In the genomic region with DNA sequence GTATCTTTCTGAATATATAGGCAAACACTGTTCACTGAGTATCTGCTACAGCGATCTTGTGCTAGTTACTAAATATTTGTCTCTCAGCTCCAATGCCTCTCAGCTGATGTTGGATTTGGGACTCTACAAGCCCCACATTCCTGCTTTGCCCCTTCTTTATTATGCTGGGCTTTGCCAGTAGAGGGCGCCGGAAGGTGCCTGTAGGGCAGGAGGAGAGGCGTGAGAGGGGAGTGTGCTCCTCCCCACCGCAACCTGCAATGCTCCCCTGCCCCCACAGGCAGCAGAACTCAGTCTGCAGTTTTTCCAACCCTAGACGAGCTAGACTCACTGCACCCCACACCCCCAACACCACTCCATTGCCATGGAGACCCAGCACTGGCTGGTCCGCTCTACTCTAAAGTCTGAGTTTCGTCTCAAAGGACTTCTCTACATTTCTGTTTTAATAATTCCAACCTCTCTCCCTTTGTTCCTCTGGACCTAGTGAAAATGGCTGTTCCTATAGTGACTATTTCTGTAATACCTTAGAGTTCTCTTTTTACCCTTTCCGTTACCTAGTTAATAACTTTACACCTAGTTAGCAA, we compare ENCODE assay signal across 8 cellular contexts.
DNase-seq lines count a peak whose midpoint lies in the region; ATAC-seq, FAIRE-seq and TF ChIP-seq lines count a peak whose summit lies in the region.

No MANE protein-coding gene starts in this region.

- DNase-seq in ACHN (peak; percentile 44), pancreas (peak in 1 of 6 donors; percentile 27)
- peak; percentile 73 for DNase-seq in activated CD4-positive, alpha-beta T cell treated with anti-CD3 and anti-CD28 coated beads, Interleukin-2, amount 10 ng/mL, durations not matched to agents 24 days and 14 days
- no peak for DNase-seq in CD4-positive, alpha-beta memory T cell

- H3K4me3 ChIP-seq in pancreas: no peak overlapping the region
- no peak overlapping the region for H3K4me3 ChIP-seq in CD4-positive, alpha-beta memory T cell (ENCODE audit: low read length in 2 of 2)

- no peaks in the 10 kb centered on the region for H3K36me3 Mint-ChIP-seq in activated CD4-positive, alpha-beta T cell treated with anti-CD3 and anti-CD28 coated beads, Interleukin-2, amount 10 ng/mL, durations not matched to agents 24 days and 14 days (ENCODE audit: low read depth)
- H3K36me3 Mint-ChIP-seq in CD4-positive, alpha-beta memory T cell: no peaks in the 10 kb centered on the region

- no peak overlapping the region for H3K4me3 Mint-ChIP-seq in activated CD4-positive, alpha-beta T cell treated with anti-CD3 and anti-CD28 coated beads, Interleukin-2, amount 10 ng/mL, durations not matched to agents 24 days and 14 days
- no peak overlapping the region for H3K4me3 Mint-ChIP-seq in CD4-positive, alpha-beta memory T cell

- CTCF ChIA-PET in CD4-positive, alpha-beta memory T cell (lab: Charles Lee; ENCODE audit: partially characterized antibody): no interaction called here

- no peaks in the 10 kb centered on the region for H3K36me3 ChIP-seq in pancreas
- H3K36me3 ChIP-seq in CD4-positive, alpha-beta memory T cell (ENCODE audit: insufficient read depth, low read length): no peaks in the 10 kb centered on the region

- WGBS in pancreas, 2 donors: 48 to 55% methylated on average over 9 of the region's 9 CpGs

- H3K4me1 Mint-ChIP-seq in activated CD4-positive, alpha-beta T cell treated with anti-CD3 and anti-CD28 coated beads, Interleukin-2, amount 10 ng/mL, durations not matched to agents 24 days and 14 days: no peaks in the 10 kb centered on the region
- no peaks in the 10 kb centered on the region for H3K4me1 Mint-ChIP-seq in CD4-positive, alpha-beta memory T cell

- in situ Hi-C loops in ACHN (cut with HindIII; ENCODE audit: low pct_ligation_motif_present, low pct_unique_long_range_greater_than_20kb, low sequenced_read_pairs): no loop called here

- H3K27me3 Mint-ChIP-seq in activated CD4-positive, alpha-beta T cell treated with anti-CD3 and anti-CD28 coated beads, Interleukin-2, amount 10 ng/mL, durations not matched to agents 24 days and 14 days: no peaks in the 10 kb centered on the region
- peaks cover 4% of the 10 kb centered on the region in 2 donors for H3K27me3 Mint-ChIP-seq in CD4-positive, alpha-beta memory T cell

- H3K27ac Mint-ChIP-seq in activated CD4-positive, alpha-beta T cell treated with anti-CD3 and anti-CD28 coated beads, Interleukin-2, amount 10 ng/mL, durations not matched to agents 24 days and 14 days: no peak overlapping the region
- no peak overlapping the region for H3K27ac Mint-ChIP-seq in CD4-positive, alpha-beta memory T cell

- peak; percentile 88 for ATAC-seq in GM18867 (IDR thresholded peaks at IDR 0.05; ENCODE audit: unreplicated experiment)
- ATAC-seq in HG03442 (IDR thresholded peaks at IDR 0.05; ENCODE audit: unreplicated experiment): peak; percentile 69
- peak in 1 of 4 donors; percentile 30 for ATAC-seq in pancreas
- ATAC-seq in GM19324 (IDR thresholded peaks at IDR 0.05; ENCODE audit: low FRiP score, unreplicated experiment): no peak
- no peak for ATAC-seq in HG03045 (IDR thresholded peaks at IDR 0.05; ENCODE audit: unreplicated experiment)

- intact Hi-C loops in activated CD4-positive, alpha-beta T cell treated with anti-CD3 and anti-CD28 coated beads, Interleukin-2, amount 10 ng/mL, durations not matched to agents 24 days and 14 days (cut with micrococcal nuclease): loop anchor here (5.0 kb wide), 1 partner anchor 1711 kb away; no protein-coding TSS in a partner anchor
- intact Hi-C loops in pancreas (cut with DNase I): no loop called here
- intact Hi-C loops in CD4-positive, alpha-beta memory T cell (cut with micrococcal nuclease): no loop called here

- no peak for FAIRE-seq in pancreas (lab: Jason Lieb, UNC)

- POLR2A ChIA-PET in CD4-positive, alpha-beta memory T cell (lab: Charles Lee; ENCODE audit: partially characterized antibody): no interaction called here

- peak in 3 of 4 donors; percentile 14 to 15 (median 14) for TF ChIP-seq CTCF in pancreas (IDR thresholded peaks at IDR 0.05)

- H3K9me3 Mint-ChIP-seq in activated CD4-positive, alpha-beta T cell treated with anti-CD3 and anti-CD28 coated beads, Interleukin-2, amount 10 ng/mL, durations not matched to agents 24 days and 14 days: no peaks in the 10 kb centered on the region
- peaks cover 0 to 2% (median 0%) of the 10 kb centered on the region in 8 donors for H3K9me3 Mint-ChIP-seq in CD4-positive, alpha-beta memory T cell

- H3K27ac ChIP-seq in pancreas: no peak overlapping the region
- no peak overlapping the region for H3K27ac ChIP-seq in CD4-positive, alpha-beta memory T cell (ENCODE audit: low read depth, low read length)

- no peaks in the 10 kb centered on the region for H3K9me3 ChIP-seq in pancreas
- H3K9me3 ChIP-seq in CD4-positive, alpha-beta memory T cell (ENCODE audit: control insufficient read depth in 1 of 2, low read length in 2 of 2): no peaks in the 10 kb centered on the region

- no peaks in the 10 kb centered on the region for H3K4me1 ChIP-seq in pancreas
- no peaks in the 10 kb centered on the region for H3K4me1 ChIP-seq in CD4-positive, alpha-beta memory T cell (ENCODE audit: insufficient read depth, low read length)

- H3K27me3 ChIP-seq in pancreas: no peaks in the 10 kb centered on the region
- H3K27me3 ChIP-seq in CD4-positive, alpha-beta memory T cell (ENCODE audit: insufficient read depth, low read length): no peaks in the 10 kb centered on the region

Comparison
In these comparisons a context has a peak if more than half of its experiments do, and no peak if none do; other contexts are left out.
1. DNase-seq: peak in ACHN (single experiment) and activated CD4-positive, alpha-beta T cell treated with anti-CD3 and anti-CD28 coated beads, Interleukin-2, amount 10 ng/mL, durations not matched to agents 24 days and 14 days (single experiment); none in CD4-positive, alpha-beta memory T cell (0 of 5).
2. ATAC-seq: peak in GM18867 (single experiment) and HG03442 (single experiment); none in GM19324 (single experiment) and HG03045 (single experiment).